ENCODE assay signal across 10 cellular contexts in genomic region chr7:102912742-102913141, GRCh38. TPM values are rescaled to one million over a fixed set of nuclear protein-coding genes. Genes with fewer than 3 reads are reported as not detected.
A peak's percentile ranks its signal among the peaks of the same experiment; 100 is the strongest.
DNase-seq lines count a peak whose midpoint lies in the region; ATAC-seq and TF ChIP-seq lines count a peak whose summit lies in the region.
"Had no signal": no experiment of that assay in that cellular context is flagged by ENCODE, and none has a peak within 500 bp of the region (broad histone marks: within the 10 kb centered on the region; RNA-seq: fewer than 3 reads in every experiment).

Gene LRRC17 (plus strand): TSS chr7:102913000. CDS start chr7:102933914, 20,914 bp downstream.

- peak within 1 kb of the TSS; percentile 29; the same call in 1 of the 2 replicates for H3K4me2 ChIP-seq in GM23338

- peaks cover 5% of the 10 kb centered on the region; the same call in 1 of the 2 replicates for H3K9me2 ChIP-seq in GM23338 (ENCODE audit: insufficient read depth)

- no peaks in the 10 kb centered on the region for H3K79me2 ChIP-seq in GM23338 (replicated peaks; ENCODE audit: insufficient read depth)

- TF ChIP-seq CTCF in GM23338 (conservative IDR thresholded peaks at IDR 0.05; ENCODE audit: low read depth in 2 of 2) (no peak), foreskin fibroblast (IDR thresholded peaks at IDR 0.05; ENCODE audit: low read depth, low read length) (no peak), GM10248 (IDR thresholded peaks at IDR 0.05; ENCODE audit: control extremely low read depth, extremely low read depth, low read depth, missing control alignments) (no peak)

- H3F3A ChIP-seq in GM23338 (replicated peaks; ENCODE audit: low read depth), result no peaks in the 10 kb centered on the region

- H3K4me1 ChIP-seq in GM23338 (ENCODE audit: insufficient read depth), result peaks cover 35% of the 10 kb centered on the region

- no peaks in the 10 kb centered on the region for H3K36me3 ChIP-seq in GM23338 (ENCODE audit: insufficient read depth)

- H3K4me3 ChIP-seq in GM23338 (no peak within 1 kb of the TSS), foreskin fibroblast (ENCODE audit: low read depth in 1 of 2, low read length in 2 of 2) (peak within 1 kb of the TSS; percentile 34 to 56)

- CTCF ChIA-PET in GM10248 (lab: Yijun Ruan, JAX), result no interaction called here
- CTCF ChIA-PET in activated naive CD4-positive, alpha-beta T cell treated with anti-CD3 and anti-CD28 coated beads, Interleukin-2, amount 10 ng/mL, durations not matched to agents 7 days and 5 days (lab: Charles Lee), result no interaction called here

- no peaks in the 10 kb centered on the region for H3K27me3 ChIP-seq in GM23338 (ENCODE audit: insufficient read depth)

- H4K20me1 ChIP-seq in GM23338 (replicated peaks; ENCODE audit: insufficient read depth), result no peaks in the 10 kb centered on the region

- peaks cover 35% of the 10 kb centered on the region for H3K4me1 Mint-ChIP-seq in GM23338
- no peaks in the 10 kb centered on the region for H3K4me1 Mint-ChIP-seq in activated naive CD4-positive, alpha-beta T cell treated with anti-CD3 and anti-CD28 coated beads, Interleukin-2, amount 10 ng/mL, durations not matched to agents 7 days and 5 days

- H3K27ac Mint-ChIP-seq in GM23338, result no peak within 1 kb of the TSS; the same call in 1 of the 2 replicates
- no peak within 1 kb of the TSS for H3K27ac Mint-ChIP-seq in activated naive CD4-positive, alpha-beta T cell treated with anti-CD3 and anti-CD28 coated beads, Interleukin-2, amount 10 ng/mL, durations not matched to agents 7 days and 5 days

- no peak within 1 kb of the TSS; the same call in 2 of the 3 replicates for H3K4me3 Mint-ChIP-seq in GM23338
- H3K4me3 Mint-ChIP-seq in activated naive CD4-positive, alpha-beta T cell treated with anti-CD3 and anti-CD28 coated beads, Interleukin-2, amount 10 ng/mL, durations not matched to agents 7 days and 5 days, result no peak within 1 kb of the TSS

- intact Hi-C loops in sciatic nerve (cut with DNase I), result no loop called here

- H3K27ac ChIP-seq in GM23338 (ENCODE audit: low read depth), result no peak within 1 kb of the TSS

- H2AFZ ChIP-seq in GM23338, result peak within 1 kb of the TSS; percentile 49; the same call in 1 of the 2 replicates

- peaks cover 2% of the 10 kb centered on the region for H3K27me3 Mint-ChIP-seq in GM23338 (ENCODE audit: insufficient read depth, low read depth, poor library complexity)
- no peaks in the 10 kb centered on the region for H3K27me3 Mint-ChIP-seq in activated naive CD4-positive, alpha-beta T cell treated with anti-CD3 and anti-CD28 coated beads, Interleukin-2, amount 10 ng/mL, durations not matched to agents 7 days and 5 days

- no peaks in the 10 kb centered on the region for H3K36me3 Mint-ChIP-seq in GM23338 (ENCODE audit: low read depth)
- H3K36me3 Mint-ChIP-seq in activated naive CD4-positive, alpha-beta T cell treated with anti-CD3 and anti-CD28 coated beads, Interleukin-2, amount 10 ng/mL, durations not matched to agents 7 days and 5 days, result no peaks in the 10 kb centered on the region

- DNase-seq in GM23338 (ENCODE audit: low spot score) (peak; percentile 23), NCI-H524 treated with DMSO at 0.1 percent for 48 hours (lab: John Stamatoyannopoulos, UW) (peak; percentile 79), foreskin fibroblast (peak; percentile 87 to 93), sciatic nerve (ENCODE audit: low spot score) (no peak), GM10248 (ENCODE audit: extremely low spot score) (no peak), cerebellar cortex (ENCODE audit: low spot score) (no peak)
- no peak for DNase-seq in effector CD4-positive, alpha-beta T cell
- no peak for DNase-seq in activated naive CD4-positive, alpha-beta T cell treated with anti-CD3 and anti-CD28 coated beads, Interleukin-2, amount 10 ng/mL, durations not matched to agents 7 days and 5 days
- DNase-seq: hypothalamus; stimulated activated naive CD8-positive, alpha-beta T cell treated with anti-CD3 and anti-CD28 coated beads, Interleukin-15, Interleukin-2, amounts not matched to agents 100 U/mL and 50 U/mL, for 24 hours had no signal

- POLR2A ChIA-PET in GM10248 (lab: Yijun Ruan, JAX), result no interaction called here

- H3K9me3 Mint-ChIP-seq in GM23338, result no peaks in the 10 kb centered on the region
- peaks cover 4% of the 10 kb centered on the region for H3K9me3 Mint-ChIP-seq in activated naive CD4-positive, alpha-beta T cell treated with anti-CD3 and anti-CD28 coated beads, Interleukin-2, amount 10 ng/mL, durations not matched to agents 7 days and 5 days

- peak; percentile 50 for ATAC-seq in GM23338
- ATAC-seq in sciatic nerve, result peak; percentile 46
- ATAC-seq: stimulated activated naive CD8-positive, alpha-beta T cell treated with anti-CD3 and anti-CD28 coated beads, Interleukin-15, Interleukin-2, amounts not matched to agents 100 U/mL and 50 U/mL, for 24 hours had no signal

TF ChIP-seq in GM23338, 12 proteins besides CTCF, POLR2A, EP300 and RAD21 (continues in another document):
- TF ChIP-seq ZNF331 (CRISPR knock-in tag; IDR thresholded peaks at IDR 0.05; ENCODE audit: low read depth) (no peak), POLR2AphosphoS5 (IDR thresholded peaks at IDR 0.05; ENCODE audit: low read depth) (no peak), ZNF462 (CRISPR knock-in tag; IDR thresholded peaks at IDR 0.05) (no peak), EZH2phosphoT487 (IDR thresholded peaks at IDR 0.05; ENCODE audit: unreplicated experiment) (no peak), STAT1 (IDR thresholded peaks at IDR 0.05; ENCODE audit: unreplicated experiment) (no peak), JUNB (IDR thresholded peaks at IDR 0.05; ENCODE audit: unreplicated experiment) (no peak), NANOG (IDR thresholded peaks at IDR 0.05; ENCODE audit: borderline replicate concordance) (no peak), CREB1 (CRISPR knock-in tag; IDR thresholded peaks at IDR 0.05; ENCODE audit: low read depth) (no peak)

RNA-seq across cellular contexts. Expression of gene LRRC17, which starts in this region (rescaled TPM):
- 3.1 and 9.4 TPM in 2 replicates for total RNA-seq in GM23338 (2014; rRNA removed; shearing (Covaris generic))
- polyA plus RNA-seq in GM23338 (2016; fragmentation: Nextera tagmentation; extraction: Ambion mirVana), result 1.0 and 2.8 TPM in 2 replicates
- total RNA-seq in sciatic nerve, result 4.2 TPM

Comparison
In these comparisons a context has a peak if more than half of its experiments do, and no peak if none do; other contexts are left out.
1. DNase-seq: peak in GM23338 (single experiment), NCI-H524 treated with DMSO at 0.1 percent for 48 hours (single experiment) and foreskin fibroblast (2 of 2); none in sciatic nerve (single experiment), GM10248 (single experiment), cerebellar cortex (single experiment), effector CD4-positive, alpha-beta T cell (single experiment) and activated naive CD4-positive, alpha-beta T cell treated with anti-CD3 and anti-CD28 coated beads, Interleukin-2, amount 10 ng/mL, durations not matched to agents 7 days and 5 days (single experiment).